Comparison of ENCODE assay signal across 1 cellular context in the genomic region with DNA sequence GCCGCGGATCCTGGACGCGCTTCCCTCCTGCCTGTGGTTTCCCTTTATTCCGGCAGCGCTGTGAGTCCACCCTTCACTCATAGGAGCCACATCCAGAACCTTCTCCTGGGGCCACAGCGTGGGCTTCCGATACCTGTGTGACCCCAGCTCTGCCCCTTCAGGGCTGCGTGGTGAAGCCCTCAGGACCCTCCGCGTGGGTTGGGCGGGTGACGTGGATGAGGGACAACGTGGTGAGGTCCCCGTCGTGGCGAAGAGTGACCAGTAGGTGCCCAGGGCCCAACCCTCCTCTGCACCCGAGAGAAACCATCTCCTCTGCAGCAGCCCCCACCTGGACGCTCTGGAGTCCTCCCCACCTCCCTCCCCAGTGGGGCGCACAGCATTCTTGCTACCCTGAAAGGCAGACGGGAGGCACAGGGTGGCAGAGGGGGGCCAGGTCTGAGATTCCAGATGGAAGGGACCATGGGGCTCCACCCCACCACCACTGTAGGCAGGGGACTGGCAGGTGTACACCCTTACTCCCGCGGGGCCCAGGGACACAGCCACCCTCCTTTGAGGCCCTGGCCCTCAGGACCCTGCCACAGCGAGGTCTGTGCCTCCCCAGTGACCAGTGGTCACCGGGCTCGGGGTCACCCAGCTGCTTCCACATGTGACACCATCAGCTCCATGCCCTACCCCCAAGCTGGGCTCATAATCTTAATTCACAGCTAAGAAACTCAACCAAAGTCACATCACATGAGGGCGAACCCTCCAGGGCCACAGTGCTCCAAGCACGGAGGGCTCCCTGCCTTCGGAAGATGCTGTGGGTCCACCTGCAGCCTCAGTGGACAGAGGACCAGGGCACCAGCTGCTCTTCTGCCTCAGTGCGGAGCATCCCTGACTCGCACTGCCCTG.
TF ChIP-seq lines count a peak whose summit lies in the region.

No MANE protein-coding gene starts in this region.

TF ChIP-seq in HepG2, 621 proteins besides CTCF, POLR2A, EP300 and RAD21:
- TF ChIP-seq WIZ (CRISPR knock-in tag; IDR thresholded peaks at IDR 0.05) (no peak), EZH2 (conservative IDR thresholded peaks at IDR 0.05; ENCODE audit: low read depth, low read length) (0 out of 2 replicates have a peak, but pooled peaks have one; percentile 38)
